ENCODE assay signal across 20 cellular contexts in genomic region chr9:109310486-109310901, GRCh38. TPM values are rescaled to one million over a fixed set of nuclear protein-coding genes. Genes with fewer than 3 reads are reported as not detected.
A peak's percentile ranks its signal among the peaks of the same experiment; 100 is the strongest.
DNase-seq lines count a peak whose midpoint lies in the region; ATAC-seq, FAIRE-seq and TF ChIP-seq lines count a peak whose summit lies in the region.
"Had no signal": no experiment of that assay in that cellular context is flagged by ENCODE, and none has a peak within 500 bp of the region (broad histone marks: within the 10 kb centered on the region; RNA-seq: fewer than 3 reads in every experiment).

No MANE protein-coding gene starts in this region.

- no peaks in the 10 kb centered on the region for H3K27me3 Mint-ChIP-seq in endothelial cell (ENCODE audit: unreplicated experiment)

- H3K4me1 Mint-ChIP-seq in endothelial cell (ENCODE audit: unreplicated experiment) = no peaks in the 10 kb centered on the region

- H3K27me3 ChIP-seq in bronchial epithelial cell (ENCODE audit: control insufficient read depth, insufficient read depth, low read length) = no peaks in the 10 kb centered on the region
- H3K27me3 ChIP-seq in HAP-1 (ENCODE audit: low read depth) = no peaks in the 10 kb centered on the region
- H3K27me3 ChIP-seq: cardiac muscle cell had no signal

- CTCF ChIA-PET in A549 (lab: Yijun Ruan, JAX) = interaction anchor here (1.3 to 2.2 kb wide), 2 partner anchors 9 to 66 kb away, joined by 5 to 7 read pairs; no protein-coding TSS in a partner anchor

- no peak overlapping the region for H3K4me3 Mint-ChIP-seq in endothelial cell (ENCODE audit: unreplicated experiment)
- H3K4me3 Mint-ChIP-seq: activated CD8-positive, alpha-beta T cell treated with anti-CD3 and anti-CD28 coated beads for 36 hours; CD14-positive monocyte had no signal

- peak overlapping the region in 1 of 2 experiments; percentile 27; a peak in 3 of 6 replicates for H3K27ac ChIP-seq in A549
- H3K27ac ChIP-seq: cardiac muscle cell, neutrophil had no signal

- no peak overlapping the region for H3K27ac Mint-ChIP-seq in endothelial cell (ENCODE audit: unreplicated experiment)
- H3K27ac Mint-ChIP-seq: activated CD8-positive, alpha-beta T cell treated with anti-CD3 and anti-CD28 coated beads for 36 hours; CD14-positive monocyte had no signal

- ATAC-seq in A549 (no peak; a peak in 1 of 6 replicates), HG02642 (IDR thresholded peaks at IDR 0.05; ENCODE audit: poor library complexity, unreplicated experiment) (no peak)
- ATAC-seq: activated CD8-positive, alpha-beta T cell treated with anti-CD3 and anti-CD28 coated beads for 36 hours had no signal

- WGBS in A549 (ENCODE audit: missing lambda C conversion rate) = 59% methylated on average over 7 of the region's 7 CpGs

- H3K9me3 ChIP-seq in A549 = no peaks in the 10 kb centered on the region
- no peaks in the 10 kb centered on the region for H3K9me3 ChIP-seq in HAP-1
- H3K9me3 ChIP-seq: neutrophil had no signal

- POLR2A ChIA-PET in A549 (lab: Yijun Ruan, JAX) = no interaction called here

- peaks cover 81% of the 10 kb centered on the region for H3K4me1 ChIP-seq in A549
- peaks cover 19% of the 10 kb centered on the region for H3K4me1 ChIP-seq in HAP-1

- in situ Hi-C loops in HAP-1 (cut with MboI; ENCODE audit: low sequenced_read_pairs) = loop anchor here (10.0 kb wide), 1 partner anchor 206 kb away; no protein-coding TSS in a partner anchor

- H3K36me3 Mint-ChIP-seq in endothelial cell (ENCODE audit: low read depth, unreplicated experiment) = no peaks in the 10 kb centered on the region
- H3K36me3 Mint-ChIP-seq: CD14-positive monocyte had no signal

- peak overlapping the region; percentile 58 for H3K4me2 ChIP-seq in A549

- H3K4me3 ChIP-seq in A549 (no peak overlapping the region), bronchial epithelial cell (ENCODE audit: low read depth, low read length) (no peak overlapping the region), HAP-1 (no peak overlapping the region)
- H3K4me3 ChIP-seq: cardiac muscle cell had no signal

- no peak for TF ChIP-seq POLR2A in A549 (IDR thresholded peaks at IDR 0.05; ENCODE audit: low read length)

- TF ChIP-seq CTCF in A549 (IDR thresholded peaks at IDR 0.05) (no peak), bronchial epithelial cell (IDR thresholded peaks at IDR 0.05; ENCODE audit: insufficient read depth, low read length, severe bottlenecking) (no peak), endothelial cell (IDR thresholded peaks at IDR 0.05; ENCODE audit: unreplicated experiment) (no peak)

- no peak for TF ChIP-seq EP300 in A549 (IDR thresholded peaks at IDR 0.05)

- DNase-seq in A549 (ENCODE audit: low read depth in 1 of 2, low spot score in 1 of 2) (no peak), HCEC 1CT (peak; percentile 29), bronchial epithelial cell (ENCODE audit: low read depth) (peak; percentile 27), mucosa of gallbladder (ENCODE audit: low spot score) (peak; percentile 12), endothelial cell (ENCODE audit: low spot score) (no peak), HAP-1 (ENCODE audit: low spot score in 2 of 2) (no peak), GM19239 (ENCODE audit: insufficient read length, low spot score) (no peak)
- DNase-seq: activated CD4-positive, CD25-positive, alpha-beta regulatory T cell treated with anti-CD3 and anti-CD28 coated beads, Interleukin-2, amount 50 U/mL, for 72 hours; activated CD8-positive, alpha-beta T cell treated with anti-CD3 and anti-CD28 coated beads for 36 hours; activated gamma-delta T cell; activated T-cell treated with anti-CD3 and anti-CD28 coated beads for 4 hours; KBM-7; stimulated activated CD8-positive, alpha-beta memory T cell treated with anti-CD3 and anti-CD28 coated beads, Interleukin-4, amount 100 ng/mL, for 48 hours had no signal

- TF ChIP-seq RAD21 in A549 (conservative IDR thresholded peaks at IDR 0.05 in 1 of 2, IDR thresholded peaks at IDR 0.05 in 1 of 2) = no peak

- FAIRE-seq in A549 (lab: Jason Lieb, UNC) (no peak), bronchial epithelial cell (lab: Jason Lieb, UNC) (peak; percentile 13), GM19239 (lab: Jason Lieb, UNC) (no peak)
- FAIRE-seq: endothelial cell of umbilical vein, H54 had no signal

- no peaks in the 10 kb centered on the region for H3K9me3 Mint-ChIP-seq in endothelial cell (ENCODE audit: unreplicated experiment)
- H3K9me3 Mint-ChIP-seq: activated CD8-positive, alpha-beta T cell treated with anti-CD3 and anti-CD28 coated beads for 36 hours had no signal

- H3K36me3 ChIP-seq in bronchial epithelial cell (ENCODE audit: control insufficient read depth, insufficient read depth, low read length) = peaks cover 2% of the 10 kb centered on the region
- H3K36me3 ChIP-seq in HAP-1 (replicated peaks) = no peaks in the 10 kb centered on the region
- H3K36me3 ChIP-seq: cardiac muscle cell, neutrophil had no signal

TF ChIP-seq in A549, 52 proteins besides CTCF, POLR2A, EP300 and RAD21:
- no peak for TF ChIP-seq HDAC2 (IDR thresholded peaks at IDR 0.05)
- no peak for TF ChIP-seq CEBPB (IDR thresholded peaks at IDR 0.05)
- TF ChIP-seq BCL3 (IDR thresholded peaks at IDR 0.05) = no peak
- TF ChIP-seq RFX5 (IDR thresholded peaks at IDR 0.05) = no peak
- no peak for TF ChIP-seq ZSCAN20 (CRISPR knock-in tag; IDR thresholded peaks at IDR 0.05)
- no peak for TF ChIP-seq ZC3H11A (IDR thresholded peaks at IDR 0.05)
- TF ChIP-seq HES2 (IDR thresholded peaks at IDR 0.05) = no peak
- TF ChIP-seq MAFK (IDR thresholded peaks at IDR 0.05; ENCODE audit: partially characterized antibody) = no peak
- no peak for TF ChIP-seq EHF (CRISPR knock-in tag; IDR thresholded peaks at IDR 0.05)
- no peak for TF ChIP-seq TFCP2L1 (CRISPR knock-in tag; IDR thresholded peaks at IDR 0.05)
- TF ChIP-seq NR3C1 (IDR thresholded peaks at IDR 0.05) = no peak
- TF ChIP-seq FOSL2 (IDR thresholded peaks at IDR 0.05) = no peak
- TF ChIP-seq FOSL2 (CRISPR knock-in tag; IDR thresholded peaks at IDR 0.05) = no peak
- no peak for TF ChIP-seq JUNB (IDR thresholded peaks at IDR 0.05)
- no peak for TF ChIP-seq SREBF2 (IDR thresholded peaks at IDR 0.05)
- TF ChIP-seq TP53 (CRISPR knock-in tag; IDR thresholded peaks at IDR 0.05) = no peak
- no peak for TF ChIP-seq HOXA7 (CRISPR knock-in tag; IDR thresholded peaks at IDR 0.05)
- no peak for TF ChIP-seq CBX2 (IDR thresholded peaks at IDR 0.05; ENCODE audit: borderline replicate concordance, low read depth)
- no peak for TF ChIP-seq PBX3 (IDR thresholded peaks at IDR 0.05)
- no peak for TF ChIP-seq HEYL (CRISPR knock-in tag; IDR thresholded peaks at IDR 0.05)

RNA-seq across cellular contexts. Expression of gene EPB41L4B, which starts 10.4 kb away (rescaled TPM):
- polyA plus RNA-seq in A549 (2011; rRNA removed) = 18.6 and 22.0 TPM in 2 replicates
- polyA plus RNA-seq in A549 (2012; cell fraction: cytosol; rRNA removed) = 4.2 and 5.0 TPM in 2 replicates
- 2.2 and 3.2 TPM in 2 replicates for polyA plus RNA-seq in A549 (2012; cell fraction: nucleus; rRNA removed)
- 7.9 to 8.0 TPM (median 7.9 TPM) in 3 replicates for polyA plus RNA-seq in A549 (2017; fragmentation: RNase III; extraction: RNeasy Plus Mini Kit Qiagen cat#74134 plus additional on column Dnase treatment)
- 14.0 and 14.7 TPM in 2 replicates for polyA minus RNA-seq in A549 (2011; rRNA and poly(A)+ RNA removed)
- total RNA-seq in bronchial epithelial cell = 30.3 and 47.7 TPM in 2 replicates
- 31.1 TPM for total RNA-seq in mucosa of gallbladder
- total RNA-seq in endothelial cell (ENCODE audit: unreplicated experiment) = 0.41 TPM
- total RNA-seq: A673 had no signal
- polyA plus RNA-seq: CD14-positive monocyte had no signal

Comparison
In these comparisons a context has a peak if more than half of its experiments do, and no peak if none do; other contexts are left out.
1. DNase-seq: peak in HCEC 1CT (single experiment), bronchial epithelial cell (single experiment) and mucosa of gallbladder (single experiment); none in A549 (0 of 2), endothelial cell (single experiment), HAP-1 (0 of 2) and GM19239 (single experiment).
2. RNA of gene EPB41L4B, which starts 10.4 kb away (total RNA-seq): 31.1 TPM in mucosa of gallbladder (single experiment) and 30.3 to 47.7 TPM in bronchial epithelial cell; 0.41 TPM in endothelial cell (single experiment); every median in the first group is over 10 times any median in the second.